Comparison of ENCODE assay signal across 1 cellular context in the genomic region with DNA sequence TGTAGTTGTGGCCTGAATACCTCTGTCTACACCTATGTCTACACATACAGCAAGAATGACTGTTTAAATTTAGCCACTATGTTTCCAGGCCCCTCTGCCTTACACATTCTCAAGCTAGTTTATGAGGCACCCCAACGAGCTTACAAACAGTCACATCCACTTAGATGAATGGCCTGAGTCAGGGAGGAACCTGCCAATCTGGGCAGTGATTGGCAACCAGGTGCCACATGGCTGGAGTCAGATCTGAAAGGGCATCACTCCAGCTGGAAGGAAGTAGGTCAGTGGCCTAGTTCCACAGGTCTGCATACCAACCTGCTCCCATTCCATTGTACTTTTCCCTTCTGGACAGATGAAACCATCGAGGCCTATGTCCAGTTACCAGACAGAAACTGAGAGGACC.
TF ChIP-seq lines count a peak whose summit lies in the region.

No MANE protein-coding gene starts in this region.

TF ChIP-seq in IMR-90, 13 proteins besides CTCF, POLR2A, EP300 and RAD21:
- no peak for TF ChIP-seq MAZ (IDR thresholded peaks at IDR 0.05; ENCODE audit: borderline replicate concordance, low read depth, low read length)
- TF ChIP-seq FOS (IDR thresholded peaks at IDR 0.05; ENCODE audit: low read depth, low read length) = no peak
- TF ChIP-seq ELK1 (IDR thresholded peaks at IDR 0.05; ENCODE audit: borderline replicate concordance, low read depth, low read length) = no peak
- no peak for TF ChIP-seq CEBPB (IDR thresholded peaks at IDR 0.05; ENCODE audit: low read depth, low read length)
- TF ChIP-seq MXI1 (IDR thresholded peaks at IDR 0.05; ENCODE audit: borderline replicate concordance, low read depth, low read length) = no peak
